9 cellular contexts compared by ENCODE assay signal in genomic region chr15:90620379-90621134, GRCh38.
A peak's percentile ranks its signal among the peaks of the same experiment; 100 is the strongest.
DNase-seq lines count a peak whose midpoint lies in the region; ATAC-seq and TF ChIP-seq lines count a peak whose summit lies in the region.
"Had no signal": no experiment of that assay in that cellular context is flagged by ENCODE, and none has a peak within 500 bp of the region (broad histone marks: within the 10 kb centered on the region; RNA-seq: fewer than 3 reads in every experiment).

No MANE protein-coding gene starts in this region.

- H3K4me3 ChIP-seq in sigmoid colon (no peak overlapping the region), tibial nerve (no peak overlapping the region)
- H3K4me3 ChIP-seq: cardiac muscle cell had no signal

- peak; percentile 61 for ATAC-seq in GM19467 (IDR thresholded peaks at IDR 0.05; ENCODE audit: unreplicated experiment)

- TF ChIP-seq CTCF in sigmoid colon (IDR thresholded peaks at IDR 0.05), result no peak
- TF ChIP-seq CTCF in tibial nerve (IDR thresholded peaks at IDR 0.05), result no peak

- DNase-seq in AML-193 (lab: John Stamatoyannopoulos, UW) (peak; percentile 70 to 74), KG1 (lab: John Stamatoyannopoulos, UW) (peak; percentile 82), NCI-H2081 (lab: John Stamatoyannopoulos, UW) (no peak), sigmoid colon (no peak), posterior cingulate gyrus (no peak), tibial nerve (ENCODE audit: low spot score in 2 of 2) (no peak)
- peak; percentile 34 to 43 for DNase-seq in activated T-cell treated with anti-CD3 and anti-CD28 coated beads, Interleukin-2, amount 50 U/mL, for 48 hours

- H3K36me3 ChIP-seq in sigmoid colon (peaks cover 4 to 87% (median 12%) of the 10 kb centered on the region in 4 donors), tibial nerve (peaks cover 0 to 69% (median 0%) of the 10 kb centered on the region in 3 donors)

- no peaks in the 10 kb centered on the region for H3K9me3 ChIP-seq in sigmoid colon
- no peaks in the 10 kb centered on the region for H3K9me3 ChIP-seq in tibial nerve

- H3K27ac ChIP-seq in sigmoid colon, result no peak overlapping the region
- H3K27ac ChIP-seq in tibial nerve, result peak overlapping the region in 1 of 4 donors; percentile 10
- H3K27ac ChIP-seq: cardiac muscle cell had no signal

- H3K27me3 ChIP-seq in sigmoid colon (no peaks in the 10 kb centered on the region), tibial nerve (no peaks in the 10 kb centered on the region)
- H3K27me3 ChIP-seq: cardiac muscle cell had no signal

- H3K4me1 ChIP-seq in sigmoid colon (peaks cover 0 to 21% (median 17%) of the 10 kb centered on the region in 4 donors), tibial nerve (peaks cover 0 to 10% (median 0%) of the 10 kb centered on the region in 4 donors)

- TF ChIP-seq EP300 in sigmoid colon (IDR thresholded peaks at IDR 0.05), result no peak
- no peak for TF ChIP-seq EP300 in tibial nerve (IDR thresholded peaks at IDR 0.05)

- intact Hi-C loops in sigmoid colon (cut with DNase I), result loop anchor here (2.0 kb wide), 1 partner anchor 92 kb away; the partner anchor contains the start of gene CRTC3
- intact Hi-C loops in posterior cingulate gyrus (cut with DNase I), result no loop called here

- TF ChIP-seq POLR2A in sigmoid colon (IDR thresholded peaks at IDR 0.05) (no peak), tibial nerve (IDR thresholded peaks at IDR 0.05) (no peak)

- WGBS in sigmoid colon, 2 donors, result 58 to 84% methylated on average over 13 of the region's 13 CpGs
- 75 to 80% methylated on average over 13 of the region's 13 CpGs for WGBS in tibial nerve, 2 donors

Comparison
In these comparisons a context has a peak if more than half of its experiments do, and no peak if none do; other contexts are left out.
1. DNase-seq: peak in AML-193 (2 of 2), KG1 (single experiment) and activated T-cell treated with anti-CD3 and anti-CD28 coated beads, Interleukin-2, amount 50 U/mL, for 48 hours (2 of 2); none in NCI-H2081 (0 of 2), sigmoid colon (single experiment), posterior cingulate gyrus (0 of 10) and tibial nerve (0 of 2).